18 cellular contexts compared by ENCODE assay signal in the genomic region with DNA sequence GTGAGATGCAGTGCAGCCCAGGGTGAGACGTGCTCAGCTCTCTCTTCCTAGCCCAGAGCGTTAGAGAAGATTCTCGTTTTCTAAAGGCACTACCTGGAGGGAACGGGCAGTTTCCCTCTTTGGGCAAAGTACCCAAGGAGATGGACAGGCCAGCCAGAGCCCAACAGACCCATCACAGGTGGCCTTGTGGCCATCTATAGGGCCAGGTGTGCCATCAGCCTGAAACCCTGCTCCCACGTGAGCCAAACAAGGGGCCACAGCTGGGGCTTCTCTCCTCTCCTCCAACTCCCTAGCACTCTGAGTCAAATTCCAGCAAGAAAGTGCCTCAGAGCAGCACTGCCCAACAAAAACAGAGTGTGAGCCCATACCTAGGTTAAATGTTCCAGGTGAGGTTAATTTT. TPM values are rescaled to one million over a fixed set of nuclear protein-coding genes. Genes with fewer than 3 reads are reported as not detected.
"Had no signal": no experiment of that assay in that cellular context is flagged by ENCODE, and none has a peak within 500 bp of the region (broad histone marks: within the 10 kb centered on the region; RNA-seq: fewer than 3 reads in every experiment).

No MANE protein-coding gene starts in this region.

- H3K27me3 ChIP-seq: hepatocyte, left lung, tibial artery had no signal

- H3K27ac Mint-ChIP-seq: activated CD4-positive, alpha-beta memory T cell treated with anti-CD3 and anti-CD28 coated beads for 36 hours; activated naive CD4-positive, alpha-beta T cell treated with anti-CD3 and anti-CD28 coated beads for 36 hours; activated T-cell treated with anti-CD3 and anti-CD28 coated beads, Interleukin-2, amount 50 U/mL, for 72 hours; naive thymus-derived CD4-positive, alpha-beta T cell; stimulated activated naive CD8-positive, alpha-beta T cell treated with anti-CD3 and anti-CD28 coated beads, Interleukin-15, Interleukin-2, amounts not matched to agents 100 ng/mL and 50 ng/mL, for 24 hours had no signal

- H3K27ac ChIP-seq: hepatocyte, left lung, prostate gland, tibial artery had no signal

- H3K4me2 ChIP-seq: hepatocyte had no signal

- H3K4me3 ChIP-seq: hepatocyte, left lung, lung, prostate gland, tibial artery had no signal

- H3K9me3 ChIP-seq: left lung, prostate gland, tibial artery had no signal

- H3K79me2 ChIP-seq: hepatocyte had no signal

- H3K9me3 Mint-ChIP-seq: activated CD4-positive, alpha-beta memory T cell treated with anti-CD3 and anti-CD28 coated beads for 36 hours; activated naive CD4-positive, alpha-beta T cell treated with anti-CD3 and anti-CD28 coated beads for 36 hours; activated T-cell treated with anti-CD3 and anti-CD28 coated beads, Interleukin-2, amount 50 U/mL, for 72 hours; naive thymus-derived CD4-positive, alpha-beta T cell; neural crest cell; stimulated activated naive CD8-positive, alpha-beta T cell treated with anti-CD3 and anti-CD28 coated beads, Interleukin-15, Interleukin-2, amounts not matched to agents 100 ng/mL and 50 ng/mL, for 24 hours had no signal

- H3K36me3 ChIP-seq: left lung, prostate gland, tibial artery had no signal

- DNase-seq: activated CD4-positive, alpha-beta memory T cell treated with anti-CD3 and anti-CD28 coated beads for 36 hours; activated CD4-positive, alpha-beta T cell treated with anti-CD3 and anti-CD28 coated beads for 48 hours; activated effector memory CD4-positive, alpha-beta T cell treated with Interleukin-2 at 50 U/mL for 16 hours; activated naive CD4-positive, alpha-beta T cell treated with anti-CD3 and anti-CD28 coated beads for 36 hours; activated T-cell treated with anti-CD3 and anti-CD28 coated beads, Interleukin-2, amount 50 U/mL, for 72 hours; amygdala; cerebellar nuclear complex; cortex of kidney; kidney glomerular epithelial cell; left lung; naive thymus-derived CD4-positive, alpha-beta T cell; tibial artery had no signal

- ATAC-seq: activated T-cell treated with anti-CD3 and anti-CD28 coated beads, Interleukin-2, amount 50 U/mL, for 72 hours; left lung; naive thymus-derived CD4-positive, alpha-beta T cell had no signal

- H3K4me3 Mint-ChIP-seq: activated CD4-positive, alpha-beta memory T cell treated with anti-CD3 and anti-CD28 coated beads for 36 hours; activated naive CD4-positive, alpha-beta T cell treated with anti-CD3 and anti-CD28 coated beads for 36 hours; activated T-cell treated with anti-CD3 and anti-CD28 coated beads, Interleukin-2, amount 50 U/mL, for 72 hours; naive thymus-derived CD4-positive, alpha-beta T cell; neural crest cell; stimulated activated naive CD8-positive, alpha-beta T cell treated with anti-CD3 and anti-CD28 coated beads, Interleukin-15, Interleukin-2, amounts not matched to agents 100 ng/mL and 50 ng/mL, for 24 hours had no signal

- H3K36me3 Mint-ChIP-seq: activated CD4-positive, alpha-beta memory T cell treated with anti-CD3 and anti-CD28 coated beads for 36 hours; naive thymus-derived CD4-positive, alpha-beta T cell had no signal

- H2AFZ ChIP-seq: hepatocyte had no signal

RNA-seq across cellular contexts. Expression of a gene that starts 22.3 kb away (rescaled TPM):
- total RNA-seq: T-helper 2 cell treated with Interferon-gamma antibody and Interleukin-4, amounts not matched to agents 100 ng/mL and 5 ng/mL, for 36 hours had no signal
